8 cellular contexts compared by ENCODE assay signal in the genomic region with DNA sequence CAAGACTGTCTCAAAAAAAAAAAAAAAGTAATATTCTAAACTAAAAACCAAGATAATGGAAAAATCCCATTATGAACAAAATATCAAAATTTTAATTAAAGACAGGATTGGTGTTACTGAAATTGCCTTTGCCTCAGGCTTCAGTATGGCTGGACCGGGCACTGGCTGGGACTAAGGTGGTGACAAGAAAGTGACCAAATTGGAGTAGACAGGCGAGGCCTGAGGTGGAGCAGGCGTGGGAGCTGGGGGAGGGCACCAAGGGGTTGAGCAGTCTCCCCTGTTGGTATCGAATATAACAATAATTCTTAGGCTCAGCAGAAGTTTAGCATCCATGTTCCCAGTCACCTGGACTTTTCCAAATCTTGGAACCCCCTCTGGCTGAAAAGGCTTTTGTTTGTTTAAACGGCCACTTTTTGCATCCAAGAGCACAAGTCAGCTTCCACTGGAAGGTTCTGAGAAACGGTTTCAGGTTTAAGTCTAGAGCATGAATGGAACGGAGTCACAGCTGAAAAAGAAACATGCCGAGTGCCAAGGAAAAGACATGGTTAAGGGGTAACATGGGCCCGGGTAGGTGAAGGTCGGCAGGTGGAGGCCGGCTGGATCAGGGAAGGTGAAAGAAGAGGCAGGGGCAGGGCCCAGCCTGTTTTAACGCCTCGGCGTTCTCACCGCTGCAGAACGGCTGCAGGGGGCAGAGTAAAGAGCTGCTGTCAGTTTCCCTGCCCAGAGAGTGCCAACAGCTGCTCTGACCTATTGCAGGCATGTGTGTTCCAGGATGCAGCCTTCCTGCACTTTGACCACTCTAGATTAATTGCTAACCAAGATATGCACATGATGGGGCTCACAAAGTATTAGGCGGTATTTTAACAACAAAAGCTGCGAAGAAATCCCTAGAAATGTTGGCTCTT. TPM values are rescaled to one million over a fixed set of nuclear protein-coding genes. Genes with fewer than 3 reads are reported as not detected.
DNase-seq lines count a peak whose midpoint lies in the region; ATAC-seq and TF ChIP-seq lines count a peak whose summit lies in the region.

No MANE protein-coding gene starts in this region.

- peak overlapping the region; percentile 82 for H3K4me3 Mint-ChIP-seq in Caco-2 (ENCODE audit: unreplicated experiment)
- peak overlapping the region; percentile 79 for H3K4me3 Mint-ChIP-seq in activated naive CD4-positive, alpha-beta T cell treated with anti-CD3 and anti-CD28 coated beads, Interleukin-2, amount 10 ng/mL, durations not matched to agents 7 days and 5 days

- H3K4me1 ChIP-seq in Caco-2 = peaks cover 7% of the 10 kb centered on the region
- no peaks in the 10 kb centered on the region for H3K4me1 ChIP-seq in prostate gland (replicated peaks)

- DNase-seq in Caco-2 = peak; percentile 67 to 73
- DNase-seq in RPMI8226 = peak; percentile 64
- DNase-seq in activated naive CD4-positive, alpha-beta T cell treated with anti-CD3 and anti-CD28 coated beads, Interleukin-2, amount 10 ng/mL, durations not matched to agents 7 days and 5 days = peak; percentile 67
- DNase-seq in left ventricle myocardium superior = peak; percentile 64
- peak; percentile 29 for DNase-seq in prostate gland (ENCODE audit: low spot score)
- no peak for DNase-seq in globus pallidus (ENCODE audit: low spot score)

- H3K4me1 Mint-ChIP-seq in Caco-2 (ENCODE audit: low read depth, unreplicated experiment) = peaks cover 6% of the 10 kb centered on the region
- peaks cover 57% of the 10 kb centered on the region for H3K4me1 Mint-ChIP-seq in activated naive CD4-positive, alpha-beta T cell treated with anti-CD3 and anti-CD28 coated beads, Interleukin-2, amount 10 ng/mL, durations not matched to agents 7 days and 5 days

- H3K36me3 Mint-ChIP-seq in Caco-2 (ENCODE audit: insufficient read depth, unreplicated experiment) = peaks cover 13% of the 10 kb centered on the region
- peaks cover 12% of the 10 kb centered on the region for H3K36me3 Mint-ChIP-seq in activated naive CD4-positive, alpha-beta T cell treated with anti-CD3 and anti-CD28 coated beads, Interleukin-2, amount 10 ng/mL, durations not matched to agents 7 days and 5 days

- BruUV-seq in Caco-2 (replicated peaks; lab: Mats Ljungman, UMichigan) = TSS peak; percentile 86

- no peaks in the 10 kb centered on the region for H3K27me3 Mint-ChIP-seq in Caco-2 (ENCODE audit: insufficient read depth, unreplicated experiment)
- peaks cover 8% of the 10 kb centered on the region for H3K27me3 Mint-ChIP-seq in activated naive CD4-positive, alpha-beta T cell treated with anti-CD3 and anti-CD28 coated beads, Interleukin-2, amount 10 ng/mL, durations not matched to agents 7 days and 5 days

- peak overlapping the region; percentile 87 for H3K27ac Mint-ChIP-seq in Caco-2 (ENCODE audit: unreplicated experiment)
- H3K27ac Mint-ChIP-seq in activated naive CD4-positive, alpha-beta T cell treated with anti-CD3 and anti-CD28 coated beads, Interleukin-2, amount 10 ng/mL, durations not matched to agents 7 days and 5 days = peak overlapping the region; percentile 94

- CTCF ChIA-PET in Caco-2 (lab: Charles Lee) = interaction anchor here (0.9 to 1.7 kb wide), 4 partner anchors 28 to 483 kb away, joined by 4 to 12 read pairs (median 5); partner anchors contain the start of gene PCCA
- CTCF ChIA-PET in activated naive CD4-positive, alpha-beta T cell treated with anti-CD3 and anti-CD28 coated beads, Interleukin-2, amount 10 ng/mL, durations not matched to agents 7 days and 5 days (lab: Charles Lee) = interaction anchor here (1.0 to 1.5 kb wide), 4 partner anchors 36 to 336 kb away, joined by 3 to 6 read pairs (median 3); no protein-coding TSS in a partner anchor

- POLR2A ChIA-PET in Caco-2 (lab: Charles Lee) = interaction anchor here (0.6 kb wide), 1 partner anchor 522 kb away, joined by 3 read pairs; no protein-coding TSS in a partner anchor

- no peaks in the 10 kb centered on the region for H3K27me3 ChIP-seq in Caco-2 (replicated peaks; ENCODE audit: control insufficient read depth, insufficient read depth, low read length)
- H3K27me3 ChIP-seq in prostate gland (replicated peaks; ENCODE audit: insufficient read depth) = no peaks in the 10 kb centered on the region

- peak in 1 of 2 experiments; percentile 7 for TF ChIP-seq CTCF in Caco-2 (IDR thresholded peaks at IDR 0.05; ENCODE audit: insufficient read depth in 1 of 2, low read depth in 1 of 2, low read length in 1 of 2, severe bottlenecking in 1 of 2, unreplicated experiment in 1 of 2)
- peak in 1 of 4 experiments; percentile 37 for TF ChIP-seq CTCF in prostate gland (IDR thresholded peaks at IDR 0.05)

- intact Hi-C loops in Caco-2 (cut with micrococcal nuclease; ENCODE audit: unreplicated experiment) = loop anchor here (1.0 to 2.0 kb wide), 3 partner anchors 27 to 105 kb away; partner anchors contain the start of gene TM9SF2
- intact Hi-C loops in left ventricle myocardium superior (cut with micrococcal nuclease) = no loop called here
- intact Hi-C loops in prostate gland (cut with DNase I) = loop anchor here (5.0 to 10.0 kb wide), 2 partner anchors 103 to 161 kb away; partner anchors contain the start of gene TM9SF2

- no peaks in the 10 kb centered on the region for H3K9me3 ChIP-seq in Caco-2
- H3K9me3 ChIP-seq in prostate gland = no peaks in the 10 kb centered on the region

- no peak for TF ChIP-seq POLR2A in prostate gland (IDR thresholded peaks at IDR 0.05)

- WGBS in prostate gland = 22% methylated on average over 18 of the region's 18 CpGs

- no peaks in the 10 kb centered on the region for H3K9me3 Mint-ChIP-seq in Caco-2 (ENCODE audit: unreplicated experiment)
- H3K9me3 Mint-ChIP-seq in activated naive CD4-positive, alpha-beta T cell treated with anti-CD3 and anti-CD28 coated beads, Interleukin-2, amount 10 ng/mL, durations not matched to agents 7 days and 5 days = peaks cover 2% of the 10 kb centered on the region

- peak overlapping the region; percentile 27 for H3K4me3 ChIP-seq in Caco-2 (ENCODE audit: low read depth, low read length)
- H3K4me3 ChIP-seq in prostate gland = peak overlapping the region; percentile 56 to 72

- peak overlapping the region; percentile 72 to 76 for H3K27ac ChIP-seq in prostate gland

- peak; percentile 56 for ATAC-seq in GM19468 (IDR thresholded peaks at IDR 0.05; ENCODE audit: extremely low read depth, unreplicated experiment)
- ATAC-seq in HG03571 (IDR thresholded peaks at IDR 0.05; ENCODE audit: unreplicated experiment) = peak; percentile 56
- ATAC-seq in left ventricle myocardium superior = peak; percentile 77

- H3K36me3 ChIP-seq in Caco-2 (ENCODE audit: control insufficient read depth, insufficient read depth, low read length) (no peaks in the 10 kb centered on the region), prostate gland (no peaks in the 10 kb centered on the region)

RNA-seq across cellular contexts. Expression of gene CLYBL, which starts 0.8 kb away (rescaled TPM):
- total RNA-seq in Caco-2 (2022) (2.1 and 2.6 TPM in 2 replicates), left ventricle myocardium superior (24.5 TPM), prostate gland (10 to 100 TPM in 1 of 2 donors, 1 to 10 TPM in 1; 5.3 to 21.1 TPM)
